Comparison of ENCODE assay signal across 1 cellular context in genomic region chr15:29139540-29140459, GRCh38.
TF ChIP-seq lines count a peak whose summit lies in the region.

No MANE protein-coding gene starts in this region.

TF ChIP-seq in A549, 52 proteins besides CTCF, POLR2A, EP300 and RAD21 (continued from another document):
- TF ChIP-seq NPAS2 (CRISPR knock-in tag; IDR thresholded peaks at IDR 0.05; ENCODE audit: borderline replicate concordance): no peak
- TF ChIP-seq HOXA7 (CRISPR knock-in tag; IDR thresholded peaks at IDR 0.05): no peak
